ENCODE assay signal across 1 cellular context in genomic region chr1:182795563-182796228, GRCh38.
TF ChIP-seq lines count a peak whose summit lies in the region.

No MANE protein-coding gene starts in this region.

TF ChIP-seq in K562, 482 proteins besides CTCF, POLR2A, EP300 and RAD21 (continued from another document and continues in another):
- no peak for TF ChIP-seq NCOA2 (IDR thresholded peaks at IDR 0.05; ENCODE audit: partially characterized antibody in 2 of 2)
- no peak for TF ChIP-seq MED1 (CRISPR knock-in tag; IDR thresholded peaks at IDR 0.05; ENCODE audit: borderline replicate concordance)
- TF ChIP-seq MCM7 (IDR thresholded peaks at IDR 0.05), result no peak
- TF ChIP-seq MAFG (tag; conservative IDR thresholded peaks at IDR 0.05), result peak; percentile 97
- no peak for TF ChIP-seq HNRNPLL (IDR thresholded peaks at IDR 0.05; ENCODE audit: low read depth, low read length, poor library complexity, severe bottlenecking)
- peak; percentile 55; the same call in 1 of the 2 replicates for TF ChIP-seq TCF7L2 (IDR thresholded peaks at IDR 0.05; ENCODE audit: low read depth, low read length)
- no peak for TF ChIP-seq ZNF23 (CRISPR knock-in tag; IDR thresholded peaks at IDR 0.05)
- TF ChIP-seq ZBTB2 (IDR thresholded peaks at IDR 0.05), result no peak
- TF ChIP-seq, protein P1, sequence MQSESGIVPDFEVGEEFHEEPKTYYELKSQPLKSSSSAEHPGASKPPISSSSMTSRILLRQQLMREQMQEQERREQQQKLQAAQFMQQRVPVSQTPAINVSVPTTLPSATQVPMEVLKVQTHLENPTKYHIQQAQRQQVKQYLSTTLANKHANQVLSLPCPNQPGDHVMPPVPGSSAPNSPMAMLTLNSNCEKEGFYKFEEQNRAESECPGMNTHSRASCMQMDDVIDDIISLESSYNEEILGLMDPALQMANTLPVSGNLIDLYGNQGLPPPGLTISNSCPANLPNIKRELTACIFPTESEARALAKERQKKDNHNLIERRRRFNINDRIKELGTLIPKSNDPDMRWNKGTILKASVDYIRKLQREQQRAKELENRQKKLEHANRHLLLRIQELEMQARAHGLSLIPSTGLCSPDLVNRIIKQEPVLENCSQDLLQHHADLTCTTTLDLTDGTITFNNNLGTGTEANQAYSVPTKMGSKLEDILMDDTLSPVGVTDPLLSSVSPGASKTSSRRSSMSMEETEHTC (IDR thresholded peaks at IDR 0.05), result peak; percentile 91
- no peak for TF ChIP-seq CHD4 (IDR thresholded peaks at IDR 0.05; ENCODE audit: insufficient read depth, insufficient replicate concordance, low read depth, low read length, poor library complexity, severe bottlenecking)
- peak; percentile 82; the same call in 1 of the 2 replicates for TF ChIP-seq MYNN (IDR thresholded peaks at IDR 0.05)
- TF ChIP-seq MYNN (CRISPR knock-in tag; IDR thresholded peaks at IDR 0.05), result no peak
- TF ChIP-seq ZNF354B (CRISPR knock-in tag; IDR thresholded peaks at IDR 0.05), result no peak
- TF ChIP-seq FOXK2 (conservative IDR thresholded peaks at IDR 0.05 in 1 of 2, IDR thresholded peaks at IDR 0.05 in 1 of 2; ENCODE audit: low read depth in 2 of 2), result peak; percentile 22 to 54; a peak in 1 of 4 replicates
- no peak for TF ChIP-seq ZNF695 (CRISPR knock-in tag; IDR thresholded peaks at IDR 0.05)
- TF ChIP-seq KAT8 (IDR thresholded peaks at IDR 0.05; ENCODE audit: low read depth), result no peak
- peak; percentile 67 for TF ChIP-seq TEAD4 (IDR thresholded peaks at IDR 0.05; ENCODE audit: low read length)
- no peak for TF ChIP-seq TEAD4 (CRISPR knock-in tag; IDR thresholded peaks at IDR 0.05; ENCODE audit: borderline replicate concordance)
- TF ChIP-seq SP2 (IDR thresholded peaks at IDR 0.05; ENCODE audit: extremely low read depth, low read depth, low read length, poor library complexity, severe bottlenecking), result no peak
- no peak for TF ChIP-seq ZBTB8A (IDR thresholded peaks at IDR 0.05; ENCODE audit: partially characterized antibody)
- TF ChIP-seq RREB1 (CRISPR knock-in tag; IDR thresholded peaks at IDR 0.05), result no peak
- no peak for TF ChIP-seq NCOA4 (IDR thresholded peaks at IDR 0.05; ENCODE audit: partially characterized antibody)
- TF ChIP-seq, protein P2, sequence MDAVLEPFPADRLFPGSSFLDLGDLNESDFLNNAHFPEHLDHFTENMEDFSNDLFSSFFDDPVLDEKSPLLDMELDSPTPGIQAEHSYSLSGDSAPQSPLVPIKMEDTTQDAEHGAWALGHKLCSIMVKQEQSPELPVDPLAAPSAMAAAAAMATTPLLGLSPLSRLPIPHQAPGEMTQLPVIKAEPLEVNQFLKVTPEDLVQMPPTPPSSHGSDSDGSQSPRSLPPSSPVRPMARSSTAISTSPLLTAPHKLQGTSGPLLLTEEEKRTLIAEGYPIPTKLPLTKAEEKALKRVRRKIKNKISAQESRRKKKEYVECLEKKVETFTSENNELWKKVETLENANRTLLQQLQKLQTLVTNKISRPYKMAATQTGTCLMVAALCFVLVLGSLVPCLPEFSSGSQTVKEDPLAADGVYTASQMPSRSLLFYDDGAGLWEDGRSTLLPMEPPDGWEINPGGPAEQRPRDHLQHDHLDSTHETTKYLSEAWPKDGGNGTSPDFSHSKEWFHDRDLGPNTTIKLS (IDR thresholded peaks at IDR 0.05; ENCODE audit: borderline replicate concordance, low read depth), result no peak
- TF ChIP-seq SIN3B (IDR thresholded peaks at IDR 0.05; ENCODE audit: low read depth), result no peak
- no peak for TF ChIP-seq ZNF57 (CRISPR knock-in tag; IDR thresholded peaks at IDR 0.05)
- no peak for TF ChIP-seq DDX20 (tag; IDR thresholded peaks at IDR 0.05; ENCODE audit: low read depth)
- TF ChIP-seq HDAC2 (IDR thresholded peaks at IDR 0.05), result peak; percentile 69; the same call in 1 of the 2 replicates
- TF ChIP-seq RFX5 (IDR thresholded peaks at IDR 0.05; ENCODE audit: low read depth, low read length), result no peak
- no peak for TF ChIP-seq ZNF184 (CRISPR knock-in tag; IDR thresholded peaks at IDR 0.05)
- no peak for TF ChIP-seq IRF2 (CRISPR knock-in tag; IDR thresholded peaks at IDR 0.05)
- peak; percentile 63; the same call in 1 of the 2 replicates for TF ChIP-seq KLF16 (IDR thresholded peaks at IDR 0.05)
- TF ChIP-seq, protein P3, sequence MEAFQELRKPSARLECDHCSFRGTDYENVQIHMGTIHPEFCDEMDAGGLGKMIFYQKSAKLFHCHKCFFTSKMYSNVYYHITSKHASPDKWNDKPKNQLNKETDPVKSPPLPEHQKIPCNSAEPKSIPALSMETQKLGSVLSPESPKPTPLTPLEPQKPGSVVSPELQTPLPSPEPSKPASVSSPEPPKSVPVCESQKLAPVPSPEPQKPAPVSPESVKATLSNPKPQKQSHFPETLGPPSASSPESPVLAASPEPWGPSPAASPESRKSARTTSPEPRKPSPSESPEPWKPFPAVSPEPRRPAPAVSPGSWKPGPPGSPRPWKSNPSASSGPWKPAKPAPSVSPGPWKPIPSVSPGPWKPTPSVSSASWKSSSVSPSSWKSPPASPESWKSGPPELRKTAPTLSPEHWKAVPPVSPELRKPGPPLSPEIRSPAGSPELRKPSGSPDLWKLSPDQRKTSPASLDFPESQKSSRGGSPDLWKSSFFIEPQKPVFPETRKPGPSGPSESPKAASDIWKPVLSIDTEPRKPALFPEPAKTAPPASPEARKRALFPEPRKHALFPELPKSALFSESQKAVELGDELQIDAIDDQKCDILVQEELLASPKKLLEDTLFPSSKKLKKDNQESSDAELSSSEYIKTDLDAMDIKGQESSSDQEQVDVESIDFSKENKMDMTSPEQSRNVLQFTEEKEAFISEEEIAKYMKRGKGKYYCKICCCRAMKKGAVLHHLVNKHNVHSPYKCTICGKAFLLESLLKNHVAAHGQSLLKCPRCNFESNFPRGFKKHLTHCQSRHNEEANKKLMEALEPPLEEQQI (IDR thresholded peaks at IDR 0.05), result 0 out of 2 replicates have a peak, but pooled peaks have one; percentile 30
- no peak for TF ChIP-seq ZNF408 (CRISPR knock-in tag; IDR thresholded peaks at IDR 0.05; ENCODE audit: low read depth)
- TF ChIP-seq CGGBP1 (CRISPR knock-in tag; IDR thresholded peaks at IDR 0.05), result no peak
- no peak for TF ChIP-seq ZNF609 (CRISPR knock-in tag; IDR thresholded peaks at IDR 0.05; ENCODE audit: borderline replicate concordance)
- TF ChIP-seq ZNF780A (CRISPR knock-in tag; IDR thresholded peaks at IDR 0.05), result no peak
- TF ChIP-seq ETV1 (tag; conservative IDR thresholded peaks at IDR 0.05; ENCODE audit: low read depth), result peak; percentile 77
- TF ChIP-seq SRSF1 (IDR thresholded peaks at IDR 0.05; ENCODE audit: low read depth, low read length), result no peak
- no peak for TF ChIP-seq GABPB1 (CRISPR knock-in tag; IDR thresholded peaks at IDR 0.05)
- TF ChIP-seq SREBF1 (IDR thresholded peaks at IDR 0.05; ENCODE audit: borderline replicate concordance, low read depth, low read length), result no peak
- TF ChIP-seq BRCA1 (IDR thresholded peaks at IDR 0.05), result no peak
- TF ChIP-seq BRCA1 (CRISPR knock-in tag; IDR thresholded peaks at IDR 0.05), result no peak
- TF ChIP-seq ZC3H4 (CRISPR knock-in tag; IDR thresholded peaks at IDR 0.05; ENCODE audit: borderline replicate concordance), result no peak
- TF ChIP-seq BDP1 (IDR thresholded peaks at IDR 0.05; ENCODE audit: insufficient read depth, insufficient read length), result no peak
- TF ChIP-seq POLR3G (IDR thresholded peaks at IDR 0.05; ENCODE audit: extremely low read depth, insufficient read length, insufficient replicate concordance), result no peak
- peak; percentile 75; the same call in 1 of the 2 replicates for TF ChIP-seq TFAP4 (CRISPR knock-in tag; IDR thresholded peaks at IDR 0.05; ENCODE audit: borderline replicate concordance)
- TF ChIP-seq TAF9B (IDR thresholded peaks at IDR 0.05; ENCODE audit: partially characterized antibody), result peak; percentile 95
- no peak; the same call in 1 of the 2 replicates for TF ChIP-seq ZNF197 (CRISPR knock-in tag; IDR thresholded peaks at IDR 0.05; ENCODE audit: low read depth)
- TF ChIP-seq TBL1XR1 (IDR thresholded peaks at IDR 0.05; ENCODE audit: low read length in 2 of 2), result 0 out of 4 replicates have a peak, but pooled peaks of 1 of the 2 experiments have one; percentile 38
